ENCODE assay signal across 8 cellular contexts in genomic region chr17:18855831-18856624, GRCh38. TPM values are rescaled to one million over a fixed set of nuclear protein-coding genes. Genes with fewer than 3 reads are reported as not detected.
DNase-seq lines count a peak whose midpoint lies in the region; ATAC-seq and TF ChIP-seq lines count a peak whose summit lies in the region.

No MANE protein-coding gene starts in this region.

- peaks cover 31 to 50% (median 41%) of the 10 kb centered on the region in 4 donors for H3K4me1 Mint-ChIP-seq in CD4-positive, alpha-beta memory T cell
- H3K4me1 Mint-ChIP-seq in activated CD4-positive, alpha-beta memory T cell treated with anti-CD3 and anti-CD28 coated beads, Interleukin-2, amount 10 ng/mL, durations not matched to agents 7 days and 5 days, result peaks cover 45% of the 10 kb centered on the region

- peaks cover 46% of the 10 kb centered on the region for H3K4me1 ChIP-seq in CD4-positive, alpha-beta memory T cell (ENCODE audit: insufficient read depth, low read length)

- H3K9me3 ChIP-seq in CD4-positive, alpha-beta memory T cell (ENCODE audit: control insufficient read depth in 1 of 2, low read length in 2 of 2), result no peaks in the 10 kb centered on the region

- peak; percentile 85 to 95 (median 86) for DNase-seq in CD4-positive, alpha-beta memory T cell
- DNase-seq in HK-2 (ENCODE audit: unreplicated experiment) (peak; percentile 92), NCI-H82 treated with DMSO at 0.1 percent for 48 hours (lab: John Stamatoyannopoulos, UW; ENCODE audit: unreplicated experiment) (peak; percentile 98), ecto neural progenitor cell (ENCODE audit: low spot score) (peak; percentile 97), lower leg skin (ENCODE audit: low spot score in 2 of 2) (peak; percentile 95 to 98)
- peak; percentile 92 for DNase-seq in activated CD4-positive, alpha-beta memory T cell treated with anti-CD3 and anti-CD28 coated beads, Interleukin-2, amount 10 ng/mL, durations not matched to agents 7 days and 5 days
- peak; percentile 74 to 89 for DNase-seq in stimulated activated CD4-positive, alpha-beta T cell treated with anti-CD3 and anti-CD28 coated beads, Interleukin-4, amount 100 ng/mL, for 4 hours

- peak; percentile 75 for ATAC-seq in GM19455 (IDR thresholded peaks at IDR 0.05; ENCODE audit: unreplicated experiment)

- H3K4me3 Mint-ChIP-seq in CD4-positive, alpha-beta memory T cell, result peak overlapping the region; percentile 92 to 99 (median 96)
- peak overlapping the region; percentile 89 for H3K4me3 Mint-ChIP-seq in activated CD4-positive, alpha-beta memory T cell treated with anti-CD3 and anti-CD28 coated beads, Interleukin-2, amount 10 ng/mL, durations not matched to agents 7 days and 5 days

- no peaks in the 10 kb centered on the region for H3K27me3 Mint-ChIP-seq in CD4-positive, alpha-beta memory T cell
- H3K27me3 Mint-ChIP-seq in activated CD4-positive, alpha-beta memory T cell treated with anti-CD3 and anti-CD28 coated beads, Interleukin-2, amount 10 ng/mL, durations not matched to agents 7 days and 5 days, result no peaks in the 10 kb centered on the region

- peak in 1 of 2 donors; percentile 27 for TF ChIP-seq POLR2A in lower leg skin (IDR thresholded peaks at IDR 0.05)

- TF ChIP-seq CTCF in lower leg skin (IDR thresholded peaks at IDR 0.05), result no peak

- no peaks in the 10 kb centered on the region for H3K36me3 ChIP-seq in CD4-positive, alpha-beta memory T cell (ENCODE audit: insufficient read depth, low read length)

- H3K4me3 ChIP-seq in CD4-positive, alpha-beta memory T cell (ENCODE audit: low read length in 2 of 2), result peak overlapping the region; percentile 62 to 79
- H3K4me3 ChIP-seq in lower leg skin (ENCODE audit: low read depth, poor library complexity, severe bottlenecking), result peak overlapping the region; percentile 17

- intact Hi-C loops in CD4-positive, alpha-beta memory T cell (cut with micrococcal nuclease), result loop anchor here (2.0 to 10.0 kb wide), 3 partner anchors 49 to 519 kb away; partner anchors contain the start of genes MAPK7 and TVP23B
- intact Hi-C loops in lower leg skin (cut with DNase I; ENCODE audit: low total_unique reads), result no loop called here

- H3K27ac Mint-ChIP-seq in CD4-positive, alpha-beta memory T cell, result peak overlapping the region; percentile 90 to 98 (median 94)
- H3K27ac Mint-ChIP-seq in activated CD4-positive, alpha-beta memory T cell treated with anti-CD3 and anti-CD28 coated beads, Interleukin-2, amount 10 ng/mL, durations not matched to agents 7 days and 5 days, result peak overlapping the region; percentile 65

- 0% methylated on average over 31 of the region's 31 CpGs for WGBS in lower leg skin, 2 donors

- H3K27me3 ChIP-seq in CD4-positive, alpha-beta memory T cell (ENCODE audit: insufficient read depth, low read length), result no peaks in the 10 kb centered on the region

- CTCF ChIA-PET in CD4-positive, alpha-beta memory T cell (lab: Charles Lee; ENCODE audit: partially characterized antibody), result no interaction called here
- CTCF ChIA-PET in activated CD4-positive, alpha-beta memory T cell treated with anti-CD3 and anti-CD28 coated beads, Interleukin-2, amount 10 ng/mL, durations not matched to agents 7 days and 5 days (lab: Charles Lee), result interaction anchor here (0.6 to 1.0 kb wide), 2 partner anchors 39 to 496 kb away, joined by 3 read pairs; no protein-coding TSS in a partner anchor

- POLR2A ChIA-PET in CD4-positive, alpha-beta memory T cell (lab: Charles Lee; ENCODE audit: partially characterized antibody), result interaction anchor here (1.0 kb wide), 2 partner anchors 100 to 105 kb away, joined by 3 read pairs; no protein-coding TSS in a partner anchor
- POLR2A ChIA-PET in activated CD4-positive, alpha-beta memory T cell treated with anti-CD3 and anti-CD28 coated beads, Interleukin-2, amount 10 ng/mL, durations not matched to agents 7 days and 5 days (lab: Charles Lee), result no interaction called here

- H3K36me3 Mint-ChIP-seq in CD4-positive, alpha-beta memory T cell, result peaks cover 0 to 8% of the 10 kb centered on the region in 2 donors
- peaks cover 2% of the 10 kb centered on the region for H3K36me3 Mint-ChIP-seq in activated CD4-positive, alpha-beta memory T cell treated with anti-CD3 and anti-CD28 coated beads, Interleukin-2, amount 10 ng/mL, durations not matched to agents 7 days and 5 days (ENCODE audit: low read depth)

- H3K9me3 Mint-ChIP-seq in CD4-positive, alpha-beta memory T cell, result no peaks in the 10 kb centered on the region
- H3K9me3 Mint-ChIP-seq in activated CD4-positive, alpha-beta memory T cell treated with anti-CD3 and anti-CD28 coated beads, Interleukin-2, amount 10 ng/mL, durations not matched to agents 7 days and 5 days, result no peaks in the 10 kb centered on the region

- H3K27ac ChIP-seq in CD4-positive, alpha-beta memory T cell (ENCODE audit: low read depth, low read length), result peak overlapping the region; percentile 48

RNA-seq across cellular contexts. Expression of gene PRPSAP2, which starts 1.9 kb away (rescaled TPM):
- total RNA-seq in CD4-positive, alpha-beta memory T cell, result 10 to 100 TPM; 52.7 to 55.6 TPM
- polyA plus RNA-seq in CD4-positive, alpha-beta memory T cell, result 10 to 100 TPM; 32.3 to 45.9 TPM
- 10 to 100 TPM; 36.0 to 36.6 TPM for total RNA-seq in activated CD4-positive, alpha-beta memory T cell treated with anti-CD3 and anti-CD28 coated beads, Interleukin-2, amount 10 ng/mL, durations not matched to agents 7 days and 5 days
- 10 to 100 TPM; 16.3 to 27.3 (median 23.0) TPM for total RNA-seq in lower leg skin

Comparison
In these comparisons a context has a peak if more than half of its experiments do, and no peak if none do; other contexts are left out.
1. Peak in every context shown above with its lines: DNase-seq, ATAC-seq, H3K4me3 ChIP-seq and H3K27ac ChIP-seq.